Comparison of ENCODE assay signal across 8 cellular contexts in the genomic region with DNA sequence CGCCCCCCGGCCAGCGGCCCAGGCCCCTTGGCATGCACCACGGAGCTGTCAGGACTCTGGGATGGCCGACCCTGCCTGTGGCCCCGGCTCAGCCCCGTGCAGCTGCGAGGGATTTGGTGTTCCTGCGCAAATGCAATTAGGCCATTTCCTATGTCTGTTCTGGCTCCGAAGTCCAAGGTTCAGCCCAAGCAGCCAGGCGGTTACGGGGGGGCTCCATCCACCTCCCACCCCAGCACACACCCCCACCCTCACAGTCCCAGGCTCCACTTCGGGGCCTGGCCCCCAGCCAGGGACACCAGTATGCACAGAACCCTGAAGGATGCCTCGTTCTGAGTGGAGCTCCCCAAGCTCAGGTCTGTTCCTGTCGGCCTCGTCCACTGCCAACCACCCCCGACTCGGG.
A peak's percentile ranks its signal among the peaks of the same experiment; 100 is the strongest.
DNase-seq lines count a peak whose midpoint lies in the region; FAIRE-seq and TF ChIP-seq lines count a peak whose summit lies in the region.
"Not testable (repeated sequence)": the region's sequence is repeated elsewhere in the genome, so short reads cannot be mapped to it uniquely, and the experiment has no call there.

No MANE protein-coding gene starts in this region.

- not testable (repeated sequence) for H3K9me3 ChIP-seq in colonic mucosa; kidney (ENCODE audit: control insufficient read depth in 1 of 2, low read length in 2 of 2); ovary; spleen

- not testable (repeated sequence) for TF ChIP-seq CTCF in AG10803 (conservative IDR thresholded peaks at IDR 0.05; ENCODE audit: low read length); colonic mucosa (IDR thresholded peaks at IDR 0.05); fibroblast of villous mesenchyme (IDR thresholded peaks at IDR 0.05; ENCODE audit: insufficient read depth, low read depth, low read length); kidney (IDR thresholded peaks at IDR 0.05; ENCODE audit: borderline replicate concordance, extremely low read depth, insufficient read depth); ovary (IDR thresholded peaks at IDR 0.05); spleen (IDR thresholded peaks at IDR 0.05 in 8 of 11, conservative IDR thresholded peaks at IDR 0.05 in 3 of 11)

- WGBS in ovary, 3 donors: 43 to 68% (median 46%) methylated on average over 4 to 5 of the region's 18 CpGs
- 70 to 98% (median 85%) methylated on average over 4 to 6 of the region's 18 CpGs for WGBS in spleen, 5 donors

- H3K27me3 ChIP-seq in colonic mucosa; ovary; spleen (replicated peaks in 1 of 7): not testable (repeated sequence)

- H3K36me3 ChIP-seq in colonic mucosa; kidney (ENCODE audit: control insufficient read depth in 1 of 2, insufficient read depth in 2 of 2, low read length in 2 of 2); ovary; spleen: not testable (repeated sequence)

- H3K4me3 ChIP-seq in AG10803 (ENCODE audit: low read length) (peak overlapping the region; percentile 31), fibroblast of villous mesenchyme (ENCODE audit: low read depth, low read length) (peak overlapping the region; percentile 37)
- not testable (repeated sequence) for H3K4me3 ChIP-seq in colonic mucosa; kidney (ENCODE audit: low read length in 2 of 2); ovary; spleen

- TF ChIP-seq EP300 in ovary (IDR thresholded peaks at IDR 0.05): not testable (repeated sequence)

- not testable (repeated sequence) for FAIRE-seq in kidney (lab: Jason Lieb, UNC)

- H3K9ac ChIP-seq in colonic mucosa (ENCODE audit: low read depth in 2 of 2, low read length in 2 of 2); kidney (ENCODE audit: low read length in 2 of 2): not testable (repeated sequence)

- H3K27ac ChIP-seq in colonic mucosa; kidney (ENCODE audit: low read depth in 2 of 2, low read length in 2 of 2); ovary; spleen: not testable (repeated sequence)

- peak; percentile 54 for DNase-seq in AG10803 (ENCODE audit: low read depth)
- DNase-seq in HT1080 (ENCODE audit: low read depth): peak; percentile 65
- peak; percentile 7 for DNase-seq in SW480 (ENCODE audit: low spot score)
- DNase-seq in colonic mucosa: peak; percentile 64
- DNase-seq in fibroblast of villous mesenchyme (ENCODE audit: low read depth): peak; percentile 96
- DNase-seq in kidney: peak; percentile 35
- peak in 3 of 5 donors; percentile 22 to 54 (median 41) for DNase-seq in ovary
- peak; percentile 59 for DNase-seq in spleen

- H3K4me1 ChIP-seq in colonic mucosa; kidney (ENCODE audit: control insufficient read depth in 1 of 2, insufficient read depth in 1 of 2, low read depth in 1 of 2, low read length in 2 of 2); ovary (ENCODE audit: insufficient read depth); spleen: not testable (repeated sequence)

- TF ChIP-seq POLR2A in ovary (IDR thresholded peaks at IDR 0.05); spleen (IDR thresholded peaks at IDR 0.05): not testable (repeated sequence)

- intact Hi-C loops in colonic mucosa (cut with DNase I); kidney (cut with DNase I); ovary (cut with DNase I); spleen (cut with DNase I; ENCODE audit: low total_unique reads): not testable (repeated sequence)

Comparison
In these comparisons a context has a peak if more than half of its experiments do, and no peak if none do; other contexts are left out.
1. DNase-seq: peak in every context shown above with its lines; median percentile 96 in fibroblast of villous mesenchyme; 65 in HT1080; 64 in colonic mucosa; 59 in spleen; 54 in AG10803; 41 in ovary; 35 in kidney; 7 in SW480.